Comparison of ENCODE assay signal across 19 cellular contexts in the genomic region with DNA sequence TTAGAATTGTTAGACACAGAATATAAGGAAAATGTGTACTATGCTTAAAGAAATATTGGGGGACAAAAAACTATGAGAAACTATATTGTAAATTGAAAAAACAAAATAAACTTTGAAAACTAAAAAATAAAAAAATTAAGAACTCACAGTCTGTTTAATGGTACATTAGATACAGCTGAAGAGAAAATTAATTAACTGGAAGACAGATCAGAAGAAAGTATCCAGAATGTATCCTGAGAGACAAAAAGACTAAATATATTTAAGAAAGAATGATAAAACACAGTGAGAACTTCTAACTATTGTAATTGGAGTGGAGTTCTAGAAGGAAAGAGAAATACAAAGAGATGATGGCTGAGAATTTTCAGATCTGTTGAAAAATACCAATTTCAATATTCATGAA. TPM values are rescaled to one million over a fixed set of nuclear protein-coding genes. Genes with fewer than 3 reads are reported as not detected.
DNase-seq lines count a peak whose midpoint lies in the region; ATAC-seq and TF ChIP-seq lines count a peak whose summit lies in the region.
"Had no signal": no experiment of that assay in that cellular context is flagged by ENCODE, and none has a peak within 500 bp of the region (broad histone marks: within the 10 kb centered on the region; RNA-seq: fewer than 3 reads in every experiment).

No MANE protein-coding gene starts in this region.

- CTCF ChIA-PET in HCT116 (lab: Charles Lee) = no interaction called here

- no peak overlapping the region for H3K4me3 Mint-ChIP-seq in natural killer cell
- H3K4me3 Mint-ChIP-seq: CD4-positive, CD25-positive, alpha-beta regulatory T cell; CD8-positive, alpha-beta memory T cell had no signal

- H3K9me2 ChIP-seq in HCT116 (ENCODE audit: insufficient read depth) = no peaks in the 10 kb centered on the region

- peaks cover 18% of the 10 kb centered on the region for H3K36me3 Mint-ChIP-seq in natural killer cell
- H3K36me3 Mint-ChIP-seq: CD4-positive, CD25-positive, alpha-beta regulatory T cell had no signal

- H3K9me3 Mint-ChIP-seq in natural killer cell = peaks cover 0 to 9% of the 10 kb centered on the region in 2 donors

- no peaks in the 10 kb centered on the region for H3K4me1 ChIP-seq in HCT116 (ENCODE audit: control insufficient read depth in 1 of 2, insufficient read depth in 2 of 2, low read length in 2 of 2)
- no peaks in the 10 kb centered on the region for H3K4me1 ChIP-seq in adipocyte (ENCODE audit: control insufficient read depth, insufficient read depth, low read length)
- H3K4me1 ChIP-seq in BE2C = no peaks in the 10 kb centered on the region

- no peak overlapping the region for H2AFZ ChIP-seq in HCT116 (ENCODE audit: low read depth, low read length, poor library complexity, severe bottlenecking)

- H4K20me1 ChIP-seq in HCT116 (ENCODE audit: insufficient read depth) = no peaks in the 10 kb centered on the region

- ATAC-seq in HCT116 = no peak
- no peak for ATAC-seq in natural killer cell
- ATAC-seq: GM12878 had no signal

- H3K36me3 ChIP-seq in HCT116 (ENCODE audit: control insufficient read depth in 1 of 2, insufficient read depth in 2 of 2, low read length in 2 of 2) (no peaks in the 10 kb centered on the region), adipocyte (ENCODE audit: control insufficient read depth, insufficient read depth, low read length, severe bottlenecking) (no peaks in the 10 kb centered on the region), BE2C (no peaks in the 10 kb centered on the region)

- no peaks in the 10 kb centered on the region for H3K4me1 Mint-ChIP-seq in natural killer cell
- H3K4me1 Mint-ChIP-seq: CD4-positive, CD25-positive, alpha-beta regulatory T cell; CD8-positive, alpha-beta memory T cell had no signal

- H3K9ac ChIP-seq in HCT116 (ENCODE audit: low read length) = no peak overlapping the region
- no peak overlapping the region for H3K9ac ChIP-seq in adipocyte (ENCODE audit: low read length)
- H3K9ac ChIP-seq: KMS-11 had no signal

- RAD21 ChIA-PET in HCT116 (lab: Charles Lee; ENCODE audit: low non-redundant PET in 1 of 2, low total read pairs in 2 of 2, uncharacterized antibody in 2 of 2, unreplicated experiment in 2 of 2) = no interaction called here

- TF ChIP-seq POLR2A in HCT116 (IDR thresholded peaks at IDR 0.05; ENCODE audit: borderline replicate concordance, extremely low read depth, insufficient read depth, insufficient read length) = no peak

- intact Hi-C loops in HCT116 (cut with micrococcal nuclease) (no loop called here), natural killer cell (cut with micrococcal nuclease) (no loop called here)

- no TSS peak for BruUV-seq in HCT116 (replicated peaks; lab: Mats Ljungman, UMichigan)

- no peak overlapping the region for H3K27ac Mint-ChIP-seq in natural killer cell
- H3K27ac Mint-ChIP-seq: CD4-positive, CD25-positive, alpha-beta regulatory T cell; CD8-positive, alpha-beta memory T cell had no signal

- H3K27me3 ChIP-seq in HCT116 (ENCODE audit: insufficient read depth, low read length) (no peaks in the 10 kb centered on the region), adipocyte (replicated peaks; ENCODE audit: control insufficient read depth, insufficient read depth, low read length) (peaks cover 26% of the 10 kb centered on the region), BE2C (no peaks in the 10 kb centered on the region)

- no peaks in the 10 kb centered on the region for H3K9me3 ChIP-seq in HCT116 (ENCODE audit: control insufficient read depth in 1 of 2, insufficient read depth in 1 of 2, low read depth in 1 of 2, low read length in 2 of 2)
- H3K9me3 ChIP-seq in adipocyte (ENCODE audit: control insufficient read depth, low read length) = peaks cover 52% of the 10 kb centered on the region
- H3K9me3 ChIP-seq in BE2C = no peaks in the 10 kb centered on the region; the same call in 1 of the 2 replicates

- no peak overlapping the region for H3K27ac ChIP-seq in HCT116 (ENCODE audit: low read depth, low read length)
- H3K27ac ChIP-seq: 22Rv1, KMS-11 had no signal

- H3K4me3 ChIP-seq in HCT116 (replicated peaks in 1 of 2; ENCODE audit: low read depth in 1 of 2, low read length in 2 of 2) (no peak overlapping the region), adipocyte (ENCODE audit: low read length) (peak overlapping the region; percentile 33), BE2C (ENCODE audit: low read depth, low read length) (no peak overlapping the region)
- H3K4me3 ChIP-seq: GM12878 had no signal

- TF ChIP-seq CTCF in HCT116 (IDR thresholded peaks at IDR 0.05 in 2 of 3, conservative IDR thresholded peaks at IDR 0.05 in 1 of 3; ENCODE audit: borderline replicate concordance in 1 of 3, insufficient read depth in 1 of 3, low read depth in 2 of 3, low read length in 2 of 3) (no peak), BE2C (IDR thresholded peaks at IDR 0.05; ENCODE audit: low read depth, low read length) (no peak), natural killer cell (IDR thresholded peaks at IDR 0.05) (no peak)

- no peak for TF ChIP-seq RAD21 in HCT116 (IDR thresholded peaks at IDR 0.05; ENCODE audit: low read depth)

- no peaks in the 10 kb centered on the region for H3K79me2 ChIP-seq in HCT116 (ENCODE audit: insufficient read depth, low read length)

- peaks cover 36 to 74% of the 10 kb centered on the region in 2 donors for H3K27me3 Mint-ChIP-seq in natural killer cell (ENCODE audit: low read depth in 2 of 2)

- H3K4me2 ChIP-seq in HCT116 (ENCODE audit: low read length) = no peak overlapping the region
- H3K4me2 ChIP-seq: KMS-11 had no signal

- POLR2A ChIA-PET in HCT116 (lab: Charles Lee) = no interaction called here

- peak; percentile 22 for DNase-seq in DMS53 (lab: John Stamatoyannopoulos, UW)
- no peak for DNase-seq in DMS53 treated with DMSO at 0.1 percent for 48 hours (lab: John Stamatoyannopoulos, UW; ENCODE audit: unreplicated experiment)
- no peak for DNase-seq in HCT116 (ENCODE audit: low read depth, low spot score)
- DNase-seq in adipocyte (ENCODE audit: low read depth) = no peak
- DNase-seq in BE2C = no peak
- DNase-seq in natural killer cell = no peak
- DNase-seq in stimulated activated naive CD4-positive, alpha-beta T cell (lab: John Stamatoyannopoulos, UW) = no peak
- DNase-seq: C1 segment of cervical spinal cord; CD4-positive, CD25-positive, alpha-beta regulatory T cell; CD8-positive, alpha-beta memory T cell; COR-L47; DMS 273 treated with DMSO at 0.1 percent for 48 hours; DMS79; GF-D8; GOT3; H7 had no signal

TF ChIP-seq in HCT116, 20 proteins besides CTCF, POLR2A, EP300 and RAD21:
- TF ChIP-seq EZH2phosphoT487 (IDR thresholded peaks at IDR 0.05; ENCODE audit: borderline replicate concordance) (no peak), SRF (IDR thresholded peaks at IDR 0.05; ENCODE audit: low read depth) (no peak), CBX3 (IDR thresholded peaks at IDR 0.05; ENCODE audit: low read depth) (0 out of 2 replicates have a peak, but pooled peaks have one; percentile 32)

RNA-seq across cellular contexts. Expression of gene SH3PXD2B, which starts 57.6 kb away (rescaled TPM):
- 27.5 TPM for total RNA-seq in HCT116 (2021; ENCODE audit: unreplicated experiment)
- polyA plus RNA-seq in HCT116 (2012) = 13.4 TPM in 2 replicates
- polyA plus RNA-seq in BE2C (2012; ENCODE audit: insufficient read depth, insufficient read length, low read depth) = 6.0 TPM
- total RNA-seq in natural killer cell = under 1 TPM in 2 of 3 donors, not detected in 1; 0.25 to 0.35 TPM
- polyA plus RNA-seq: CD4-positive, CD25-positive, alpha-beta regulatory T cell; CD8-positive, alpha-beta memory T cell had no signal

Comparison
In these comparisons a context has a peak if more than half of its experiments do, and no peak if none do; other contexts are left out.
1. RNA of gene SH3PXD2B, which starts 57.6 kb away (total RNA-seq): 27.5 TPM in HCT116 (single experiment); 0.25 to 0.35 TPM in natural killer cell; every median in the first group is over 10 times any median in the second.